21 cellular contexts compared by ENCODE assay signal in genomic region chr5:5456858-5457257, GRCh38. TPM values are rescaled to one million over a fixed set of nuclear protein-coding genes. Genes with fewer than 3 reads are reported as not detected.
DNase-seq lines count a peak whose midpoint lies in the region; ATAC-seq, FAIRE-seq and TF ChIP-seq lines count a peak whose summit lies in the region.
"Had no signal": no experiment of that assay in that cellular context is flagged by ENCODE, and none has a peak within 500 bp of the region (broad histone marks: within the 10 kb centered on the region; RNA-seq: fewer than 3 reads in every experiment).

No MANE protein-coding gene starts in this region.

- no peaks in the 10 kb centered on the region for H3K4me1 ChIP-seq in body of pancreas

- TF ChIP-seq POLR2A in body of pancreas (IDR thresholded peaks at IDR 0.05) = no peak

- H3K36me3 ChIP-seq in bronchial epithelial cell (ENCODE audit: control insufficient read depth, insufficient read depth, low read length) (peaks cover 2% of the 10 kb centered on the region), body of pancreas (replicated peaks in 1 of 2; ENCODE audit: insufficient read depth in 1 of 2, low read depth in 2 of 2) (peaks cover 0 to 31% of the 10 kb centered on the region in 2 donors)

- no peak overlapping the region for H3K27ac Mint-ChIP-seq in glutamatergic neuron (ENCODE audit: unreplicated experiment)

- H3K36me3 Mint-ChIP-seq in glutamatergic neuron (ENCODE audit: unreplicated experiment) = peaks cover 17% of the 10 kb centered on the region

- no peak for ATAC-seq in body of pancreas

- H3K9me3 Mint-ChIP-seq in glutamatergic neuron (ENCODE audit: unreplicated experiment) = no peaks in the 10 kb centered on the region
- H3K9me3 Mint-ChIP-seq: CD8-positive, alpha-beta memory T cell had no signal

- H3K4me3 Mint-ChIP-seq in glutamatergic neuron (ENCODE audit: unreplicated experiment) = no peak overlapping the region
- H3K4me3 Mint-ChIP-seq: CD4-positive, CD25-positive, alpha-beta regulatory T cell; CD8-positive, alpha-beta memory T cell had no signal

- POLR2A ChIA-PET in RWPE1 (lab: Yijun Ruan, JAX; ENCODE audit: low non-redundant PET) = no interaction called here

- DNase-seq in HPDE6-E6E7 (ENCODE audit: extremely low spot score) (peak; percentile 4), RWPE1 (ENCODE audit: low spot score) (peak; percentile 23), bronchial epithelial cell (ENCODE audit: low read depth) (peak; percentile 21), kidney tubule cell (ENCODE audit: low spot score) (peak; percentile 12), glutamatergic neuron (no peak), body of pancreas (no peak), C1 segment of cervical spinal cord (lab: John Stamatoyannopoulos, UW) (no peak)
- DNase-seq: CD4-positive, CD25-positive, alpha-beta regulatory T cell; CD8-positive, alpha-beta memory T cell; DMS 273 treated with DMSO at 0.1 percent for 48 hours; DMS79; EL; GDM1; GM23248; H7; HCEC 1CT had no signal

- H3K4me1 Mint-ChIP-seq in glutamatergic neuron (ENCODE audit: low read depth, unreplicated experiment) = no peaks in the 10 kb centered on the region
- H3K4me1 Mint-ChIP-seq: CD8-positive, alpha-beta memory T cell had no signal

- CTCF ChIA-PET in RWPE1 (lab: Yijun Ruan, JAX) = no interaction called here

- no peak for FAIRE-seq in bronchial epithelial cell (lab: Jason Lieb, UNC)
- FAIRE-seq: D721Med, GM12891, GM18507, H1 had no signal

- intact Hi-C loops in body of pancreas (cut with DNase I) = no loop called here

- H3K27me3 Mint-ChIP-seq in glutamatergic neuron (ENCODE audit: unreplicated experiment) = no peaks in the 10 kb centered on the region
- H3K27me3 Mint-ChIP-seq: CD4-positive, CD25-positive, alpha-beta regulatory T cell; CD8-positive, alpha-beta memory T cell had no signal

- H3K4me3 ChIP-seq in bronchial epithelial cell (ENCODE audit: low read depth, low read length) (no peak overlapping the region), body of pancreas (no peak overlapping the region)
- H3K4me3 ChIP-seq: GM23248 had no signal

- H3K9me3 ChIP-seq in body of pancreas = no peaks in the 10 kb centered on the region

- TF ChIP-seq CTCF in RWPE1 (conservative IDR thresholded peaks at IDR 0.05; ENCODE audit: low read depth) (no peak), bronchial epithelial cell (IDR thresholded peaks at IDR 0.05; ENCODE audit: insufficient read depth, low read length, severe bottlenecking) (no peak), glutamatergic neuron (IDR thresholded peaks at IDR 0.05; ENCODE audit: partially characterized antibody, unreplicated experiment) (no peak), body of pancreas (IDR thresholded peaks at IDR 0.05) (no peak)

- WGBS in body of pancreas, 2 donors = 68 to 69% methylated on average over 5 of the region's 5 CpGs

- H3K27me3 ChIP-seq in bronchial epithelial cell (ENCODE audit: control insufficient read depth, insufficient read depth, low read length) = no peaks in the 10 kb centered on the region
- no peaks in the 10 kb centered on the region for H3K27me3 ChIP-seq in body of pancreas

- H3K27ac ChIP-seq in RWPE1 = no peak overlapping the region
- H3K27ac ChIP-seq in body of pancreas = no peak overlapping the region
- H3K27ac ChIP-seq: C4-2B, GM23248 had no signal

RNA-seq across cellular contexts. Expression of gene ICE1, which starts 34.4 kb away (rescaled TPM):
- 17.4 and 19.7 TPM in 2 replicates for total RNA-seq in bronchial epithelial cell
- total RNA-seq in glutamatergic neuron (ENCODE audit: unreplicated experiment) = 56.5 TPM
- 10 to 100 TPM; 13.5 to 15.6 TPM for total RNA-seq in body of pancreas

Comparison
In these comparisons a context has a peak if more than half of its experiments do, and no peak if none do; other contexts are left out.
1. DNase-seq: peak in HPDE6-E6E7 (single experiment), RWPE1 (single experiment), bronchial epithelial cell (single experiment) and kidney tubule cell (single experiment); none in glutamatergic neuron (single experiment), body of pancreas (0 of 4) and C1 segment of cervical spinal cord (0 of 14).